8 cellular contexts compared by ENCODE assay signal in the genomic region with DNA sequence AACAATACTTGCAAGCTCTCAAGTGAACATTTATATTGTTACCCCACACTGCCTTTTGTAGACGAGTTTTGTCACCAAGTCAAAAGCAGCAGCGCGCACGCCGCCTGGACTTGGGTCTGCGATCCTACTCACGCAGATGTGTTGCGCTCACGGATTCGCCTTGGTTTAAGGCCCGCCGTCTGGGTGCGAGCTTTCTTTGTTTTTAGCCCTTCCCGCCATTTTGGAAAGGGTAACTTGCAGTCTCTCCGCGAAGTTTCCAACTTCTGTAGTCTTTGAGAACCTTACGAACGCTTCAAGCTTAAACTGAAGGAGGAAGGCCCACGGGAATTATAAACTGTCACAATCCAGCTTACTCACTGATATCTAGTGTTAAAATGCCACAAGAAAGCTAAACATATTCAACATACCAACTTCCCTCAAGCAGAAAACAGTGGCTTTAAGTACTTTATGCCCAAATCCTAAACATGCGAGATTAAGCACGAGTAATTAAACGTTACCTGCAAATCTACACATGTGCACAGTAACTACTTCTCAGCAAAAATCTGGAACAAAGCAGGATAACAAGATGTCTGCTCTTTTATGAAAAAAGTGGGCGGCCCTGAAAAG.
A peak's percentile ranks its signal among the peaks of the same experiment; 100 is the strongest.
DNase-seq lines count a peak whose midpoint lies in the region; ATAC-seq, FAIRE-seq and TF ChIP-seq lines count a peak whose summit lies in the region.

No MANE protein-coding gene starts in this region.

- peak overlapping the region; percentile 100 for H3K27ac Mint-ChIP-seq in activated naive CD4-positive, alpha-beta T cell treated with anti-CD3 and anti-CD28 coated beads, Interleukin-2, amount 50 U/mL, for 72 hours
- peak overlapping the region; percentile 100 for H3K27ac Mint-ChIP-seq in progenitor cell of endocrine pancreas

- WGBS in A549 (ENCODE audit: missing lambda C conversion rate), result under 1% methylated on average over 23 of the region's 23 CpGs
- whole genome bisulfite sequencing in heart left ventricle, 4 donors, result 0 to 1% (median 0%) methylated on average over 23 of the region's 23 CpGs

- POLR2A ChIA-PET in A549 (lab: Yijun Ruan, JAX), result interaction anchor here (0.8 to 3.0 kb wide), 13 partner anchors 11 to 161 kb away, joined by 3 to 53 read pairs (median 7); a partner anchor contains a TSS

- TF ChIP-seq POLR2A in A549 (IDR thresholded peaks at IDR 0.05; ENCODE audit: low read length), result peak; percentile 33; the same call in 1 of the 2 replicates
- TF ChIP-seq POLR2A in H54 (IDR thresholded peaks at IDR 0.05; ENCODE audit: low read depth, low read length), result peak; percentile 54; the same call in 1 of the 2 replicates
- TF ChIP-seq POLR2A in Peyer's patch (IDR thresholded peaks at IDR 0.05), result no peak
- peak in 1 of 2 donors; percentile 8 for TF ChIP-seq POLR2A in heart left ventricle (IDR thresholded peaks at IDR 0.05)

- no peak for TF ChIP-seq RAD21 in A549 (conservative IDR thresholded peaks at IDR 0.05 in 1 of 2, IDR thresholded peaks at IDR 0.05 in 1 of 2)

- H3K4me3 ChIP-seq in A549 (peak overlapping the region; percentile 64), Peyer's patch (peak overlapping the region; percentile 44 to 71 (median 58)), heart left ventricle (peak overlapping the region; percentile 55 to 91 (median 72))

- no peaks in the 10 kb centered on the region for H3K27me3 Mint-ChIP-seq in progenitor cell of endocrine pancreas

- H3K4me1 Mint-ChIP-seq in progenitor cell of endocrine pancreas (ENCODE audit: low read depth), result peaks cover 12% of the 10 kb centered on the region

- intact Hi-C loops in heart left ventricle (cut with DNase I), result loop anchor here in 7 of 10 donors (2.0 to 10.0 kb wide), 13 partner anchors 28 to 1190 kb away; a partner anchor contains a TSS

- H3K4me2 ChIP-seq in A549, result peak overlapping the region; percentile 76

- H3K27ac ChIP-seq in A549, result peak overlapping the region; percentile 93 to 94
- peak overlapping the region; percentile 87 to 97 (median 92) for H3K27ac ChIP-seq in Peyer's patch
- H3K27ac ChIP-seq in heart left ventricle, result peak overlapping the region; percentile 88 to 98 (median 97)

- H3K9me3 Mint-ChIP-seq in activated naive CD4-positive, alpha-beta T cell treated with anti-CD3 and anti-CD28 coated beads, Interleukin-2, amount 50 U/mL, for 72 hours, result peaks cover 4 to 5% of the 10 kb centered on the region in 2 donors
- peaks cover 13% of the 10 kb centered on the region for H3K9me3 Mint-ChIP-seq in progenitor cell of endocrine pancreas (ENCODE audit: low read depth)

- H3K9me3 ChIP-seq in A549, result no peaks in the 10 kb centered on the region
- H3K9me3 ChIP-seq in Peyer's patch, result no peaks in the 10 kb centered on the region
- peaks cover 0 to 6% (median 0%) of the 10 kb centered on the region in 12 donors for H3K9me3 ChIP-seq in heart left ventricle

- CTCF ChIA-PET in A549 (lab: Yijun Ruan, JAX), result interaction anchor here (0.6 to 1.6 kb wide), 4 partner anchors 10 to 284 kb away, joined by 3 to 6 read pairs (median 4); a partner anchor contains a TSS

- peak overlapping the region; percentile 86 for H3K4me3 Mint-ChIP-seq in progenitor cell of endocrine pancreas (ENCODE audit: low read depth)

- H3K27me3 ChIP-seq in Peyer's patch, result no peaks in the 10 kb centered on the region
- no peaks in the 10 kb centered on the region for H3K27me3 ChIP-seq in heart left ventricle

- TF ChIP-seq CTCF in A549 (IDR thresholded peaks at IDR 0.05) (no peak), Peyer's patch (IDR thresholded peaks at IDR 0.05) (peak in 1 of 6 experiments; percentile 11), heart left ventricle (IDR thresholded peaks at IDR 0.05) (no peak), progenitor cell of endocrine pancreas (IDR thresholded peaks at IDR 0.05; ENCODE audit: unreplicated experiment) (no peak)

- ATAC-seq in A549 (peak; percentile 28 to 38; a peak in 3 of 6 replicates), heart left ventricle (peak in 3 of 4 donors; percentile 7 to 26 (median 18)), HG03159 (IDR thresholded peaks at IDR 0.05; ENCODE audit: unreplicated experiment) (no peak)
- peak in 1 of 2 donors; percentile 3 for ATAC-seq in activated naive CD4-positive, alpha-beta T cell treated with anti-CD3 and anti-CD28 coated beads, Interleukin-2, amount 50 U/mL, for 72 hours

- peaks cover 34% of the 10 kb centered on the region for H3K4me1 ChIP-seq in A549
- H3K4me1 ChIP-seq in Peyer's patch, result peaks cover 0 to 12% (median 0%) of the 10 kb centered on the region in 4 donors
- H3K4me1 ChIP-seq in heart left ventricle, result peaks cover 0 to 28% (median 9%) of the 10 kb centered on the region in 12 donors

- H3K36me3 Mint-ChIP-seq in activated naive CD4-positive, alpha-beta T cell treated with anti-CD3 and anti-CD28 coated beads, Interleukin-2, amount 50 U/mL, for 72 hours, result peaks cover 13 to 15% of the 10 kb centered on the region in 2 donors
- peaks cover 3% of the 10 kb centered on the region for H3K36me3 Mint-ChIP-seq in progenitor cell of endocrine pancreas (ENCODE audit: insufficient read depth)

- no peaks in the 10 kb centered on the region for H3K36me3 ChIP-seq in Peyer's patch
- peaks cover 0 to 10% (median 5%) of the 10 kb centered on the region in 9 donors for H3K36me3 ChIP-seq in heart left ventricle

- TF ChIP-seq EP300 in A549 (IDR thresholded peaks at IDR 0.05), result no peak

- FAIRE-seq in A549 (lab: Jason Lieb, UNC) (no peak), H54 (lab: Jason Lieb, UNC) (no peak)

- DNase-seq in A549 (ENCODE audit: low read depth in 1 of 2, low spot score in 1 of 2) (peak in 1 of 2 experiments; percentile 72), H54 (ENCODE audit: insufficient read length, low spot score) (no peak), Peyer's patch (peak; percentile 61 to 86 (median 73)), heart left ventricle (peak; percentile 53 to 75 (median 58)), progenitor cell of endocrine pancreas (ENCODE audit: low spot score, unreplicated experiment) (no peak), pons (ENCODE audit: low spot score) (no peak)
- DNase-seq in activated naive CD4-positive, alpha-beta T cell treated with anti-CD3 and anti-CD28 coated beads, Interleukin-2, amount 50 U/mL, for 72 hours (ENCODE audit: low spot score in 2 of 2), result peak; percentile 49 to 62

TF ChIP-seq in A549, 52 proteins besides CTCF, POLR2A, EP300 and RAD21:
- TF ChIP-seq ZNF302 (CRISPR knock-in tag; IDR thresholded peaks at IDR 0.05) (no peak), MAFK (IDR thresholded peaks at IDR 0.05; ENCODE audit: partially characterized antibody) (no peak), HOXB13 (CRISPR knock-in tag; IDR thresholded peaks at IDR 0.05; ENCODE audit: low read depth) (no peak), FOSB (CRISPR knock-in tag; IDR thresholded peaks at IDR 0.05) (peak; percentile 86; the same call in 1 of the 2 replicates), BHLHE40 (IDR thresholded peaks at IDR 0.05; ENCODE audit: low read depth, low read length) (no peak), ESRRA (IDR thresholded peaks at IDR 0.05; ENCODE audit: borderline replicate concordance, low read length) (no peak), KDM1A (IDR thresholded peaks at IDR 0.05; ENCODE audit: low read depth) (no peak), JUN (IDR thresholded peaks at IDR 0.05) (no peak), NR3C1 (IDR thresholded peaks at IDR 0.05) (no peak), HOXA7 (CRISPR knock-in tag; IDR thresholded peaks at IDR 0.05) (peak; percentile 46; the same call in 1 of the 2 replicates), CHD4 (IDR thresholded peaks at IDR 0.05; ENCODE audit: borderline replicate concordance) (no peak), NFE2L2 (conservative IDR thresholded peaks at IDR 0.05; ENCODE audit: low read length) (no peak)
- TF ChIP-seq, protein P1, sequence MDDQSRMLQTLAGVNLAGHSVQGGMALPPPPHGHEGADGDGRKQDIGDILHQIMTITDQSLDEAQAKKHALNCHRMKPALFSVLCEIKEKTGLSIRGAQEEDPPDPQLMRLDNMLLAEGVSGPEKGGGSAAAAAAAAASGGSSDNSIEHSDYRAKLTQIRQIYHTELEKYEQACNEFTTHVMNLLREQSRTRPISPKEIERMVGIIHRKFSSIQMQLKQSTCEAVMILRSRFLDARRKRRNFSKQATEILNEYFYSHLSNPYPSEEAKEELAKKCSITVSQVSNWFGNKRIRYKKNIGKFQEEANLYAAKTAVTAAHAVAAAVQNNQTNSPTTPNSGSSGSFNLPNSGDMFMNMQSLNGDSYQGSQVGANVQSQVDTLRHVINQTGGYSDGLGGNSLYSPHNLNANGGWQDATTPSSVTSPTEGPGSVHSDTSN (IDR thresholded peaks at IDR 0.05), result no peak
- TF ChIP-seq, protein P2, sequence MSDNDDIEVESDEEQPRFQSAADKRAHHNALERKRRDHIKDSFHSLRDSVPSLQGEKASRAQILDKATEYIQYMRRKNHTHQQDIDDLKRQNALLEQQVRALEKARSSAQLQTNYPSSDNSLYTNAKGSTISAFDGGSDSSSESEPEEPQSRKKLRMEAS (IDR thresholded peaks at IDR 0.05), result no peak
- TF ChIP-seq, protein P3, sequence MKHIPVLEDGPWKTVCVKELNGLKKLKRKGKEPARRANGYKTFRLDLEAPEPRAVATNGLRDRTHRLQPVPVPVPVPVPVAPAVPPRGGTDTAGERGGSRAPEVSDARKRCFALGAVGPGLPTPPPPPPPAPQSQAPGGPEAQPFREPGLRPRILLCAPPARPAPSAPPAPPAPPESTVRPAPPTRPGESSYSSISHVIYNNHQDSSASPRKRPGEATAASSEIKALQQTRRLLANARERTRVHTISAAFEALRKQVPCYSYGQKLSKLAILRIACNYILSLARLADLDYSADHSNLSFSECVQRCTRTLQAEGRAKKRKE (CRISPR knock-in tag; IDR thresholded peaks at IDR 0.05; ENCODE audit: low read depth), result 0 out of 2 replicates have a peak, but pooled peaks have one; percentile 16
- TF ChIP-seq, protein P4, sequence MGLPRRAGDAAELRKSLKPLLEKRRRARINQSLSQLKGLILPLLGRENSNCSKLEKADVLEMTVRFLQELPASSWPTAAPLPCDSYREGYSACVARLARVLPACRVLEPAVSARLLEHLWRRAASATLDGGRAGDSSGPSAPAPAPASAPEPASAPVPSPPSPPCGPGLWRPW (IDR thresholded peaks at IDR 0.05), result no peak
- TF ChIP-seq, protein P5, sequence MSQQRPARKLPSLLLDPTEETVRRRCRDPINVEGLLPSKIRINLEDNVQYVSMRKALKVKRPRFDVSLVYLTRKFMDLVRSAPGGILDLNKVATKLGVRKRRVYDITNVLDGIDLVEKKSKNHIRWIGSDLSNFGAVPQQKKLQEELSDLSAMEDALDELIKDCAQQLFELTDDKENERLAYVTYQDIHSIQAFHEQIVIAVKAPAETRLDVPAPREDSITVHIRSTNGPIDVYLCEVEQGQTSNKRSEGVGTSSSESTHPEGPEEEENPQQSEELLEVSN (IDR thresholded peaks at IDR 0.05; ENCODE audit: borderline replicate concordance, low read depth), result peak; percentile 59; the same call in 1 of the 2 replicates

Comparison
In these comparisons a context has a peak if more than half of its experiments do, and no peak if none do; other contexts are left out.
1. DNase-seq: peak in Peyer's patch (3 of 3), activated naive CD4-positive, alpha-beta T cell treated with anti-CD3 and anti-CD28 coated beads, Interleukin-2, amount 50 U/mL, for 72 hours (2 of 2) and heart left ventricle (5 of 5); none in H54 (single experiment), progenitor cell of endocrine pancreas (single experiment) and pons (single experiment).
2. POLR2A ChIP-seq: peak in A549 (single experiment) and H54 (single experiment); none in Peyer's patch (0 of 2).
3. Peak in every context shown above with its lines, with median percentiles within 50 percentile points of each other: H3K27ac ChIP-seq and H3K4me3 ChIP-seq.